ENCODE assay signal across 8 cellular contexts in genomic region chr5:154038604-154039457, GRCh38. TPM values are rescaled to one million over a fixed set of nuclear protein-coding genes. Genes with fewer than 3 reads are reported as not detected.
DNase-seq lines count a peak whose midpoint lies in the region; ATAC-seq and FAIRE-seq lines count a peak whose summit lies in the region.

Gene FAM114A2, minus strand, starts transcription at chr5:154038910. Its CDS starts 3,957 bp downstream, at chr5:154034953.
Gene MFAP3, plus strand, starts transcription at chr5:154038967. Its CDS starts 10,756 bp downstream, at chr5:154049723.

- FAIRE-seq in HTR-8/SVneo (lab: Jason Lieb, UNC) = peak; percentile 93

- H3K9ac ChIP-seq in NT2/D1 (ENCODE audit: insufficient read length, low read depth) = peak within 1 kb of the TSS; percentile 94
- peak within 1 kb of the TSS; percentile 94 for H3K9ac ChIP-seq in endocrine pancreas (ENCODE audit: control insufficient read depth, insufficient read depth, low read length)
- peak within 1 kb of the TSS; percentile 89 for H3K9ac ChIP-seq in mesendoderm (ENCODE audit: low read length)

- no peaks in the 10 kb centered on the region for H3K27me3 Mint-ChIP-seq in activated CD8-positive, alpha-beta memory T cell treated with anti-CD3 and anti-CD28 coated beads, Interleukin-2, amount 10 ng/mL, durations not matched to agents 7 days and 5 days

- no peak within 1 kb of the TSS for H2BK120ac ChIP-seq in mesendoderm (ENCODE audit: low read depth, low read length)

- in situ Hi-C loops in Caki2 (cut with HindIII; ENCODE audit: low pct_unique_long_range_greater_than_20kb, low sequenced_read_pairs) = no loop called here

- peak; percentile 83 for DNase-seq in Caki2 (ENCODE audit: low read depth)
- peak; percentile 89 for DNase-seq in HTR-8/SVneo (ENCODE audit: insufficient read length, low spot score)
- peak; percentile 67 for DNase-seq in NT2/D1 (ENCODE audit: low read depth, low spot score)
- DNase-seq in activated CD8-positive, alpha-beta memory T cell treated with anti-CD3 and anti-CD28 coated beads, Interleukin-2, amount 10 ng/mL, durations not matched to agents 7 days and 5 days = peak; percentile 95
- DNase-seq in mesendoderm = peak; percentile 97
- peak; percentile 78 for DNase-seq in stimulated activated CD8-positive, alpha-beta memory T cell treated with anti-CD3 and anti-CD28 coated beads, Interleukin-12 subunit alpha, Interleukin-12 subunit beta, amount 100 ng/mL, for 4 hours (ENCODE audit: low read depth)

- H3K36me3 Mint-ChIP-seq in activated CD8-positive, alpha-beta memory T cell treated with anti-CD3 and anti-CD28 coated beads, Interleukin-2, amount 10 ng/mL, durations not matched to agents 7 days and 5 days = peaks cover 8% of the 10 kb centered on the region

- H3K79me1 ChIP-seq in mesendoderm (ENCODE audit: low read length) = peaks cover 5% of the 10 kb centered on the region

- H2AK5ac ChIP-seq in mesendoderm (ENCODE audit: low read length) = peak within 1 kb of the TSS; percentile 62

- no peak within 1 kb of the TSS for H2BK15ac ChIP-seq in mesendoderm (replicated peaks; ENCODE audit: low read depth)

- peak within 1 kb of the TSS; percentile 93 for H3K4me3 Mint-ChIP-seq in activated CD8-positive, alpha-beta memory T cell treated with anti-CD3 and anti-CD28 coated beads, Interleukin-2, amount 10 ng/mL, durations not matched to agents 7 days and 5 days

- H3K4me2 ChIP-seq in mesendoderm (ENCODE audit: low read length) = peak within 1 kb of the TSS; percentile 98

- H3K27me3 ChIP-seq in NT2/D1 (ENCODE audit: insufficient read depth, insufficient read length) (no peaks in the 10 kb centered on the region), endocrine pancreas (ENCODE audit: control insufficient read depth, insufficient read depth, low read length) (no peaks in the 10 kb centered on the region), mesendoderm (ENCODE audit: insufficient read depth, low read length, poor library complexity) (no peaks in the 10 kb centered on the region)

- H3K4me1 Mint-ChIP-seq in activated CD8-positive, alpha-beta memory T cell treated with anti-CD3 and anti-CD28 coated beads, Interleukin-2, amount 10 ng/mL, durations not matched to agents 7 days and 5 days = peaks cover 46% of the 10 kb centered on the region

- no peak within 1 kb of the TSS for H4K5ac ChIP-seq in mesendoderm (ENCODE audit: low read length)

- H3K18ac ChIP-seq in mesendoderm (ENCODE audit: low read length) = no peak within 1 kb of the TSS

- CTCF ChIA-PET in activated CD8-positive, alpha-beta memory T cell treated with anti-CD3 and anti-CD28 coated beads, Interleukin-2, amount 10 ng/mL, durations not matched to agents 7 days and 5 days (lab: Charles Lee) = interaction anchor here (0.6 to 3.1 kb wide), 10 partner anchors 9 to 366 kb away, joined by 3 to 13 read pairs (median 4); partner anchors contain the start of gene GALNT10

- H2BK5ac ChIP-seq in mesendoderm (ENCODE audit: low read length) = no peak within 1 kb of the TSS

- H3K27ac Mint-ChIP-seq in activated CD8-positive, alpha-beta memory T cell treated with anti-CD3 and anti-CD28 coated beads, Interleukin-2, amount 10 ng/mL, durations not matched to agents 7 days and 5 days = peak within 1 kb of the TSS; percentile 93

- no peaks in the 10 kb centered on the region for H3K4me1 ChIP-seq in NT2/D1 (ENCODE audit: insufficient read depth, insufficient read length)
- H3K4me1 ChIP-seq in endocrine pancreas (ENCODE audit: control insufficient read depth, insufficient read depth, low read length) = peaks cover 16% of the 10 kb centered on the region
- H3K4me1 ChIP-seq in mesendoderm (ENCODE audit: control insufficient read depth, low read depth, low read length) = no peaks in the 10 kb centered on the region

- H3K36me3 ChIP-seq in NT2/D1 (ENCODE audit: insufficient read depth, insufficient read length, low read length) = peaks cover 7% of the 10 kb centered on the region
- no peaks in the 10 kb centered on the region for H3K36me3 ChIP-seq in endocrine pancreas (ENCODE audit: control insufficient read depth, insufficient read depth, low read length)
- H3K36me3 ChIP-seq in mesendoderm (ENCODE audit: control insufficient read depth, insufficient read depth, low read length) = no peaks in the 10 kb centered on the region

- peaks cover 3% of the 10 kb centered on the region for H3K79me2 ChIP-seq in mesendoderm (ENCODE audit: control insufficient read depth, insufficient read depth, low read length)

- H3K4me3 ChIP-seq in NT2/D1 (ENCODE audit: insufficient read length, low read depth) = peak within 1 kb of the TSS; percentile 94
- H3K4me3 ChIP-seq in endocrine pancreas (ENCODE audit: control insufficient read depth, insufficient read depth, low read length) = peak within 1 kb of the TSS; percentile 95
- peak within 1 kb of the TSS; percentile 91 for H3K4me3 ChIP-seq in mesendoderm (ENCODE audit: low read length)

- H3K56ac ChIP-seq in mesendoderm (ENCODE audit: low read length) = peak within 1 kb of the TSS; percentile 92

- peak; percentile 98 for ATAC-seq in GM21381 (IDR thresholded peaks at IDR 0.05; ENCODE audit: unreplicated experiment)
- peak; percentile 99 for ATAC-seq in activated CD8-positive, alpha-beta memory T cell treated with anti-CD3 and anti-CD28 coated beads, Interleukin-2, amount 10 ng/mL, durations not matched to agents 7 days and 5 days

- no peaks in the 10 kb centered on the region for H3K9me3 Mint-ChIP-seq in activated CD8-positive, alpha-beta memory T cell treated with anti-CD3 and anti-CD28 coated beads, Interleukin-2, amount 10 ng/mL, durations not matched to agents 7 days and 5 days (ENCODE audit: low read depth)

- no peaks in the 10 kb centered on the region for H3K9me3 ChIP-seq in NT2/D1 (ENCODE audit: insufficient read depth, low read length)
- H3K9me3 ChIP-seq in endocrine pancreas (ENCODE audit: control insufficient read depth, low read length) = no peaks in the 10 kb centered on the region

- H3K27ac ChIP-seq in mesendoderm (ENCODE audit: low read depth, low read length) = no peak within 1 kb of the TSS

- WGBS in mesendoderm (ENCODE audit: extremely low coverage, insufficient coverage, low lambda C conversion rate) = no CpG with 5 or more reads among the region's 60 CpGs

- no peak within 1 kb of the TSS for H4K8ac ChIP-seq in mesendoderm (ENCODE audit: low read depth, low read length)

- H3K4ac ChIP-seq in mesendoderm (ENCODE audit: low read depth, low read length) = no peak within 1 kb of the TSS

- H3K23ac ChIP-seq in mesendoderm (ENCODE audit: low read length) = no peak within 1 kb of the TSS

RNA-seq across cellular contexts. Expression of gene FAM114A2, which starts in this region (rescaled TPM):
- total RNA-seq in Caki2 (2014; rRNA removed; shearing (Covaris generic); ENCODE audit: low replicate concordance) = 20.9 and 38.7 TPM in 2 replicates
- total RNA-seq in activated CD8-positive, alpha-beta memory T cell treated with anti-CD3 and anti-CD28 coated beads, Interleukin-2, amount 10 ng/mL, durations not matched to agents 7 days and 5 days = 10 to 100 TPM; 22.3 to 27.0 TPM
- polyA plus RNA-seq in mesendoderm (2013, experiment 1 of 2) = 6.7 TPM
- 6.9 TPM for polyA plus RNA-seq in mesendoderm (2013, experiment 2 of 2)

RNA-seq across cellular contexts. Expression of gene MFAP3, which starts in this region (rescaled TPM):
- total RNA-seq in Caki2 (2014; rRNA removed; shearing (Covaris generic); ENCODE audit: low replicate concordance) = 18.2 and 27.0 TPM in 2 replicates
- 10 to 100 TPM; 23.3 to 26.1 TPM for total RNA-seq in activated CD8-positive, alpha-beta memory T cell treated with anti-CD3 and anti-CD28 coated beads, Interleukin-2, amount 10 ng/mL, durations not matched to agents 7 days and 5 days
- 16.3 TPM for polyA plus RNA-seq in mesendoderm (2013, experiment 1 of 2)
- polyA plus RNA-seq in mesendoderm (2013, experiment 2 of 2) = 15.9 TPM
